Comparison of ENCODE assay signal across 14 cellular contexts in the genomic region with DNA sequence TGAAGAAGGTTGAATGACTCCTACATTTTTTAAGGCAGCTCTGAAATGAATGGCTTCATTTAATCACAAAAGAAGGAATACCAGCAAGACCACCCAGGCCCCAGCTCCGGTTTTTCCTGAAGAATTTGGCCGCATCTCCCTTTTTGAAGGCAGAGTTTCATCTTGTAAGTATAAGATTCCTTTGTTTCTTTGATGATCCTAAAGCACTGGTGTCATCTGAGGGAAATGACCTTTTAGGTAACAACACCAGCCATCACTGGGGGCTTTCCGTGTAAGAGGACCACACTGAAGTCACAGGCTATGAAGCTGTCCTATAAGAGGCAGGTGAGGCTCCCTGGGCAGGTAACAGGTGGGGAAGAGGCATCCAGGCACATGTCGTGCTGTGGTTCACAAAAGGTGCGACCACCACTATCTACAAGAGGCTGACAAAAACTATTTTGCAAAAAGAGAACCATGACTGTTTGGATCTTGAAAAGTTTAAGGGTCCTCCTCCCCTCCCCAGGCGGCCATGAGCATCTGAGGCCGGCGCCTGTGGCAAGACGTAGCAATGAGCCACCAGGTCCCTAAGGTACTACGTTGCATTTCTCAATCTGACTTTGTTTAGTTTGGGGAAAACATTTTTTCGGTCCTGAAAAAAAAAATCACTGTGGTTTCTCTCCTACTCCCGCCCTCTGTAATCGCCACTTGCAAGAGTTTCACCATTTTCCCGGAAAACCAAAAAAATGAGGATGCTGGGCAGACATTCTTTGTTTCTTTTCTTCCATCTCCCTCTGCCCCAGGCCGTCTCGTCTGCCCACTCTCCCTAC.
DNase-seq lines count a peak whose midpoint lies in the region; TF ChIP-seq lines count a peak whose summit lies in the region.
"Had no signal": no experiment of that assay in that cellular context is flagged by ENCODE, and none has a peak within 500 bp of the region (broad histone marks: within the 10 kb centered on the region; RNA-seq: fewer than 3 reads in every experiment).

No MANE protein-coding gene starts in this region.

- H3K36me3 ChIP-seq in BLaER1 treated with 17β-estradiol and CSF1 and Interleukin-3, amounts not matched to agents 10 nM and 100 nM, result no peaks in the 10 kb centered on the region
- no peaks in the 10 kb centered on the region for H3K36me3 ChIP-seq in parathyroid adenoma (ENCODE audit: control insufficient read depth, insufficient read depth, low read length)
- H3K36me3 ChIP-seq: lower lobe of right lung had no signal

- no peak overlapping the region for H2AFZ ChIP-seq in parathyroid adenoma

- no peaks in the 10 kb centered on the region for H3K79me2 ChIP-seq in parathyroid adenoma

- CTCF ChIA-PET in HEK293T (lab: Yijun Ruan, JAX), result interaction anchor here (0.5 to 1.2 kb wide), 2 partner anchors 39 to 207 kb away, joined by 3 to 4 read pairs; no protein-coding TSS in a partner anchor

- no peak overlapping the region for H3K9ac ChIP-seq in BLaER1 treated with 17β-estradiol and CSF1 and Interleukin-3, amounts not matched to agents 10 nM and 100 nM
- H3K9ac ChIP-seq in parathyroid adenoma, result no peak overlapping the region

- peaks cover 0 to 53% (median 18%) of the 10 kb centered on the region in 10 experiments; a peak in 14 of 20 replicates for H3K4me1 ChIP-seq in BLaER1 treated with 17β-estradiol and CSF1 and Interleukin-3, amounts not matched to agents 10 nM and 100 nM
- peaks cover 3% of the 10 kb centered on the region for H3K4me1 ChIP-seq in parathyroid adenoma

- TF ChIP-seq POLR2A in NB4 (IDR thresholded peaks at IDR 0.05; ENCODE audit: extremely low read depth, insufficient read length), result no peak

- POLR2A ChIA-PET in HEK293T (lab: Yijun Ruan, JAX), result no interaction called here

- peak overlapping the region; percentile 67 for H3K4me3 Mint-ChIP-seq in dendritic cell treated with granulocyte-macrophage colony-stimulating factor and Interleukin-4, amounts not matched to agents 40 ng/mL and 50 ng/mL, for 4 days

- TF ChIP-seq CTCF in NB4 (IDR thresholded peaks at IDR 0.05; ENCODE audit: low read depth, low read length) (no peak), parathyroid adenoma (IDR thresholded peaks at IDR 0.05) (no peak)

- intact Hi-C loops in dendritic cell treated with granulocyte-macrophage colony-stimulating factor and Interleukin-4, amounts not matched to agents 40 ng/mL and 50 ng/mL, for 4 days (cut with micrococcal nuclease), result loop anchor here (2.0 to 5.0 kb wide), 3 partner anchors 35 to 66 kb away; no protein-coding TSS in a partner anchor

- peak overlapping the region in 9 of 11 experiments; percentile 6 to 74 (median 64); a peak in 15 of 22 replicates for H3K4me2 ChIP-seq in BLaER1 treated with 17β-estradiol and CSF1 and Interleukin-3, amounts not matched to agents 10 nM and 100 nM
- peak overlapping the region; percentile 46 for H3K4me2 ChIP-seq in parathyroid adenoma (ENCODE audit: low read length)

- H3K4me1 Mint-ChIP-seq in dendritic cell treated with granulocyte-macrophage colony-stimulating factor and Interleukin-4, amounts not matched to agents 40 ng/mL and 50 ng/mL, for 4 days (ENCODE audit: low read depth), result peaks cover 50% of the 10 kb centered on the region

- no peaks in the 10 kb centered on the region for H3K27me3 ChIP-seq in BLaER1 treated with 17β-estradiol and CSF1 and Interleukin-3, amounts not matched to agents 10 nM and 100 nM
- H3K27me3 ChIP-seq in parathyroid adenoma (ENCODE audit: control insufficient read depth, insufficient read depth, low read length), result no peaks in the 10 kb centered on the region

- peak overlapping the region in 5 of 11 experiments; percentile 18 to 60 (median 57); a peak in 9 of 22 replicates for H3K27ac ChIP-seq in BLaER1 treated with 17β-estradiol and CSF1 and Interleukin-3, amounts not matched to agents 10 nM and 100 nM
- no peak overlapping the region for H3K27ac ChIP-seq in parathyroid adenoma
- H3K27ac ChIP-seq: C4-2B had no signal

- H3K36me3 Mint-ChIP-seq in dendritic cell treated with granulocyte-macrophage colony-stimulating factor and Interleukin-4, amounts not matched to agents 40 ng/mL and 50 ng/mL, for 4 days (ENCODE audit: low read depth), result no peaks in the 10 kb centered on the region

- no peaks in the 10 kb centered on the region for H3K9me3 Mint-ChIP-seq in dendritic cell treated with granulocyte-macrophage colony-stimulating factor and Interleukin-4, amounts not matched to agents 40 ng/mL and 50 ng/mL, for 4 days

- no peak overlapping the region for H3K4me3 ChIP-seq in BLaER1 treated with 17β-estradiol and CSF1 and Interleukin-3, amounts not matched to agents 10 nM and 100 nM
- peak overlapping the region; percentile 41 for H3K4me3 ChIP-seq in NB4 (ENCODE audit: low read depth, low read length)
- no peak overlapping the region for H3K4me3 ChIP-seq in parathyroid adenoma (ENCODE audit: low read depth, low read length)
- H3K4me3 ChIP-seq: lower lobe of right lung had no signal

- no peaks in the 10 kb centered on the region for H4K20me1 ChIP-seq in BLaER1 treated with 17β-estradiol and CSF1 and Interleukin-3, amounts not matched to agents 10 nM and 100 nM

- DNase-seq in NB4 (ENCODE audit: low read depth) (peak; percentile 49), HEK293T (ENCODE audit: extremely low spot score) (no peak), NCI-H1930 (lab: John Stamatoyannopoulos, UW) (no peak), Ammon's horn (ENCODE audit: low spot score) (no peak)
- DNase-seq in stimulated activated naive CD4-positive, alpha-beta T cell treated with Interleukin-2 at 50 U/mL for 16 hours (lab: John Stamatoyannopoulos, UW), result no peak
- DNase-seq: activated CD4-positive, alpha-beta T cell treated with anti-CD3 and anti-CD28 coated beads for 1 hour; effector memory CD4-positive, alpha-beta T cell; lower lobe of right lung; MM.1S; nucleus accumbens had no signal

- no peaks in the 10 kb centered on the region for H3K27me3 Mint-ChIP-seq in dendritic cell treated with granulocyte-macrophage colony-stimulating factor and Interleukin-4, amounts not matched to agents 40 ng/mL and 50 ng/mL, for 4 days

- H3K9me3 ChIP-seq in BLaER1 treated with 17β-estradiol and CSF1 and Interleukin-3, amounts not matched to agents 10 nM and 100 nM (replicated peaks in 1 of 11), result no peaks in the 10 kb centered on the region; a peak in 1 of 22 replicates
- H3K9me3 ChIP-seq in parathyroid adenoma (ENCODE audit: control insufficient read depth, low read length), result no peaks in the 10 kb centered on the region
- H3K9me3 ChIP-seq: lower lobe of right lung had no signal

- peak overlapping the region; percentile 91 for H3K27ac Mint-ChIP-seq in dendritic cell treated with granulocyte-macrophage colony-stimulating factor and Interleukin-4, amounts not matched to agents 40 ng/mL and 50 ng/mL, for 4 days

TF ChIP-seq in HEK293T, 16 proteins besides CTCF, POLR2A, EP300 and RAD21:
- TF ChIP-seq FOXA1 (IDR thresholded peaks at IDR 0.05) (no peak), TARDBP (IDR thresholded peaks at IDR 0.05) (no peak), ELF4 (IDR thresholded peaks at IDR 0.05) (no peak), HDGF (IDR thresholded peaks at IDR 0.05; ENCODE audit: borderline replicate concordance) (no peak), SP1 (IDR thresholded peaks at IDR 0.05) (no peak), ARNT (IDR thresholded peaks at IDR 0.05) (no peak), ZNF384 (IDR thresholded peaks at IDR 0.05) (no peak), FOXM1 (IDR thresholded peaks at IDR 0.05; ENCODE audit: borderline replicate concordance) (no peak), LEF1 (IDR thresholded peaks at IDR 0.05; ENCODE audit: borderline replicate concordance) (no peak), NFRKB (IDR thresholded peaks at IDR 0.05) (no peak)
